8 cellular contexts compared by ENCODE assay signal in the genomic region with DNA sequence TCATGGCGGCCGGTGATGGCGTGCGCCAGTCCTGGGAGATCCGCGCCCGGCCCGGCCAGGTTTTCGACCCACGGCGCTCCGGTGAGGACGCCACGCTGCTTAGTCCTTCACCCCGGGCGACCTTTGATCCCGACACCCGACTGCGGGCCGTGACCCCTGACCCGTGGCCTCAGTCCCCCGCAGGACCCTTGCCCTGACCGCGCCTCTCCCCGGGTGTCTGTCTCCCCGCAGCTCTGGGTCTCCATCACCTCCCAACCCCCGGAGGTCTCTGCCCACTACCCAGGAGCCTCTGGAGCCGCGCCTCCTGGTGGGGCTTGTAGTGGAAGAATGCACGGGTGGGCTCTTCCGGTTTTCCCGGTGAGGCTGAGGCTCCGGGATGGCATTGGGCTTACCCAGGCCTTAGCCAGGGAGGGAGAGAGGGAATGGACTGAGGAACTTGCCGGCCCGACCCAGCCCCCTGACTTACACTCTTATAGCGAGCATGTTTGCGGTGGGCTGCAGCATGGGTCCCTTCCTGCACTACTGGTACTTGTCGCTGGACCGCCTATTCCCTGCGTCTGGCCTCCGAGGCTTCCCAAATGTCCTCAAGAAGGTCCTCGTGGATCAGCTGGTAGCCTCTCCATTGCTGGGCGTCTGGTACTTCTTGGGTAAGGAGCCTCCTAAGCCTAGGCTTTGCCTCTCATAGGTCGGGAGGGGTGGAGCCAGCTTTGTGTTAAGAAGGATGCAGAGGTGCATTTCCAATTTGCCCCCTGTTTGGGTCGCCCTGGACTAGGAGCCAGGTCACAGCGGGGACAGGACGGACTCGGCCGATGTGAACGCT. TPM values are rescaled to one million over a fixed set of nuclear protein-coding genes. Genes with fewer than 3 reads are reported as not detected.
DNase-seq lines count a peak whose midpoint lies in the region; ATAC-seq and TF ChIP-seq lines count a peak whose summit lies in the region.

No MANE protein-coding gene starts in this region.

- H3K9me3 ChIP-seq in breast epithelium = no peaks in the 10 kb centered on the region

- H4K5ac ChIP-seq in mesendoderm (ENCODE audit: low read length) = no peak overlapping the region

- DNase-seq in GM12865 (ENCODE audit: low read depth) (no peak), KBM-7 (peak; percentile 23), breast epithelium (ENCODE audit: low spot score in 2 of 2) (no peak), mesendoderm (peak; percentile 34), NCI-H2196 treated with DMSO at 0.1 percent for 48 hours (lab: John Stamatoyannopoulos, UW; ENCODE audit: unreplicated experiment) (no peak), DMS79 treated with DMSO at 0.1 percent for 48 hours (lab: John Stamatoyannopoulos, UW) (no peak)

- H2BK15ac ChIP-seq in mesendoderm (replicated peaks; ENCODE audit: low read depth) = no peak overlapping the region

- H3K27ac ChIP-seq in breast epithelium (peak overlapping the region; percentile 88 to 95), mesendoderm (ENCODE audit: low read depth, low read length) (peak overlapping the region; percentile 49)

- no peak overlapping the region for H4K8ac ChIP-seq in mesendoderm (ENCODE audit: low read depth, low read length)

- H3K79me2 ChIP-seq in mesendoderm (ENCODE audit: control insufficient read depth, insufficient read depth, low read length) = peaks cover 2% of the 10 kb centered on the region

- no peak overlapping the region for H2AK5ac ChIP-seq in mesendoderm (ENCODE audit: low read length)

- peaks cover 0 to 8% of the 10 kb centered on the region in 2 donors for H3K4me1 ChIP-seq in breast epithelium
- peaks cover 5% of the 10 kb centered on the region for H3K4me1 ChIP-seq in mesendoderm (ENCODE audit: control insufficient read depth, low read depth, low read length)

- H3K4me3 ChIP-seq in GM12865 (ENCODE audit: low read depth, low read length) (peak overlapping the region; percentile 58), breast epithelium (peak overlapping the region; percentile 77 to 96 (median 82)), mesendoderm (ENCODE audit: low read length) (peak overlapping the region; percentile 85)

- H3K4ac ChIP-seq in mesendoderm (ENCODE audit: low read depth, low read length) = peak overlapping the region; percentile 17

- peak overlapping the region; percentile 90 for H3K4me2 ChIP-seq in mesendoderm (ENCODE audit: low read length)

- ATAC-seq in GM21360 (IDR thresholded peaks at IDR 0.05; ENCODE audit: unreplicated experiment) (no peak), HG03045 (IDR thresholded peaks at IDR 0.05; ENCODE audit: unreplicated experiment) (no peak)

- H3K79me1 ChIP-seq in mesendoderm (ENCODE audit: low read length) = peaks cover 7% of the 10 kb centered on the region

- no peak for TF ChIP-seq POLR2A in breast epithelium (IDR thresholded peaks at IDR 0.05)

- intact Hi-C loops in breast epithelium (cut with DNase I; ENCODE audit: low total_unique reads) = no loop called here

- H2BK120ac ChIP-seq in mesendoderm (ENCODE audit: low read depth, low read length) = no peak overlapping the region

- peak overlapping the region; percentile 64 for H3K18ac ChIP-seq in mesendoderm (ENCODE audit: low read length)

- TF ChIP-seq CTCF in GM12865 (IDR thresholded peaks at IDR 0.05; ENCODE audit: insufficient read depth, low read depth, low read length, missing control alignments) (no peak), breast epithelium (IDR thresholded peaks at IDR 0.05) (no peak)

- H3K56ac ChIP-seq in mesendoderm (ENCODE audit: low read length) = peak overlapping the region; percentile 89

- H3K27me3 ChIP-seq in breast epithelium (no peaks in the 10 kb centered on the region), mesendoderm (ENCODE audit: insufficient read depth, low read length, poor library complexity) (no peaks in the 10 kb centered on the region)

- WGBS in mesendoderm (ENCODE audit: extremely low coverage, insufficient coverage, low lambda C conversion rate) = no CpG with 5 or more reads among the region's 50 CpGs

- H2BK5ac ChIP-seq in mesendoderm (ENCODE audit: low read length) = no peak overlapping the region

- in situ Hi-C loops in KBM-7 (cut with MboI; ENCODE audit: low pct_unique_long_range_greater_than_20kb, low sequenced_read_pairs) = no loop called here

- peak overlapping the region; percentile 9 for H3K23ac ChIP-seq in mesendoderm (ENCODE audit: low read length)

- peak overlapping the region; percentile 88 for H3K9ac ChIP-seq in mesendoderm (ENCODE audit: low read length)

- H3K36me3 ChIP-seq in breast epithelium (no peaks in the 10 kb centered on the region), mesendoderm (ENCODE audit: control insufficient read depth, insufficient read depth, low read length) (peaks cover 4% of the 10 kb centered on the region)

RNA-seq across cellular contexts. Expression of gene MPV17L2, which starts 0.6 kb away (rescaled TPM):
- total RNA-seq in breast epithelium = 10 to 100 TPM; 24.3 to 41.3 (median 37.1) TPM
- 36.6 TPM for polyA plus RNA-seq in mesendoderm (2013, experiment 1 of 2)
- 35.4 TPM for polyA plus RNA-seq in mesendoderm (2013, experiment 2 of 2)

RNA-seq across cellular contexts. Expression of gene RAB3A, which starts 10.2 kb away (rescaled TPM):
- total RNA-seq in breast epithelium = 1 to 10 TPM in 2 of 3 donors, under 1 TPM in 1; 0.66 to 1.2 (median 1.1) TPM
- polyA plus RNA-seq in mesendoderm (2013, experiment 1 of 2) = 1.9 TPM
- polyA plus RNA-seq in mesendoderm (2013, experiment 2 of 2) = 1.9 TPM

RNA-seq across cellular contexts. Expression of gene IFI30, which starts 20.0 kb away (rescaled TPM):
- total RNA-seq in breast epithelium = 100 to 1,000 TPM in 1 of 3 donors, 10 to 100 TPM in 2; 50.1 to 103 (median 91.6) TPM
- 15.0 TPM for polyA plus RNA-seq in mesendoderm (2013, experiment 1 of 2)
- 15.3 TPM for polyA plus RNA-seq in mesendoderm (2013, experiment 2 of 2)

RNA-seq across cellular contexts. Expression of gene PDE4C, which starts 32.6 kb away (rescaled TPM):
- total RNA-seq in breast epithelium = 1 to 10 TPM in 1 of 3 donors, under 1 TPM in 1, not detected in 1; 0.33 to 1.3 TPM
- 0.14 TPM for polyA plus RNA-seq in mesendoderm (2013, experiment 1 of 2)
- polyA plus RNA-seq in mesendoderm (2013, experiment 2 of 2) = 0.03 TPM

RNA-seq across cellular contexts. Expression of gene PIK3R2, which starts 40.6 kb away (rescaled TPM):
- total RNA-seq in breast epithelium = 10 to 100 TPM in 1 of 3 donors, 1 to 10 TPM in 2; 8.6 to 12.1 (median 8.8) TPM
- 40.5 TPM for polyA plus RNA-seq in mesendoderm (2013, experiment 1 of 2)
- 40.5 TPM for polyA plus RNA-seq in mesendoderm (2013, experiment 2 of 2)

Comparison
In these comparisons a context has a peak if more than half of its experiments do, and no peak if none do; other contexts are left out.
1. DNase-seq: peak in KBM-7 (single experiment) and mesendoderm (single experiment); none in GM12865 (single experiment), breast epithelium (0 of 2), NCI-H2196 treated with DMSO at 0.1 percent for 48 hours (single experiment) and DMS79 treated with DMSO at 0.1 percent for 48 hours (single experiment).
2. Peak in every context shown above with its lines, with median percentiles within 50 percentile points of each other: H3K4me3 ChIP-seq.